Comparison of ENCODE assay signal across 8 cellular contexts in genomic region chr5:142748568-142749249, GRCh38. TPM values are rescaled to one million over a fixed set of nuclear protein-coding genes. Genes with fewer than 3 reads are reported as not detected.
DNase-seq lines count a peak whose midpoint lies in the region; ATAC-seq and TF ChIP-seq lines count a peak whose summit lies in the region.

No MANE protein-coding gene starts in this region.

- H3K4me3 Mint-ChIP-seq in IgD-negative memory B cell (peak overlapping the region in 1 of 4 donors; percentile 20), neural crest cell (no peak overlapping the region)

- DNase-seq in Caki2 (ENCODE audit: low read depth) (peak; percentile 37), choroid plexus epithelial cell (ENCODE audit: low read depth) (peak; percentile 16), neural crest cell (ENCODE audit: low read depth, low spot score) (no peak), GDM1 (lab: John Stamatoyannopoulos, UW) (no peak)
- peak; percentile 10 for DNase-seq in activated CD4-positive, CD25-positive, alpha-beta regulatory T cell treated with anti-CD3 and anti-CD28 coated beads, Interleukin-2, amount 50 U/mL, for 16 hours (ENCODE audit: low read depth, low spot score)

- H3K27ac Mint-ChIP-seq in IgD-negative memory B cell (peak overlapping the region in 2 of 3 donors; percentile 3 to 37), neural crest cell (ENCODE audit: unreplicated experiment) (no peak overlapping the region)

- no peak overlapping the region for H3K4me3 ChIP-seq in choroid plexus epithelial cell (ENCODE audit: low read depth, low read length)

- no peaks in the 10 kb centered on the region for H3K4me1 Mint-ChIP-seq in IgD-negative memory B cell
- H3K4me1 Mint-ChIP-seq in neural crest cell, result peaks cover 20% of the 10 kb centered on the region

- peaks cover 4% of the 10 kb centered on the region for H3K27me3 Mint-ChIP-seq in IgD-negative memory B cell
- H3K27me3 Mint-ChIP-seq in neural crest cell (ENCODE audit: low read depth), result no peaks in the 10 kb centered on the region

- no peaks in the 10 kb centered on the region for H3K9me3 Mint-ChIP-seq in IgD-negative memory B cell
- peaks cover 3% of the 10 kb centered on the region for H3K9me3 Mint-ChIP-seq in neural crest cell

- ATAC-seq in HG03135 (IDR thresholded peaks at IDR 0.05; ENCODE audit: unreplicated experiment) (no peak), GM18511 (IDR thresholded peaks at IDR 0.05; ENCODE audit: unreplicated experiment) (no peak)

- in situ Hi-C loops in Caki2 (cut with HindIII; ENCODE audit: low pct_unique_long_range_greater_than_20kb, low sequenced_read_pairs), result no loop called here

- peak; percentile 39 for TF ChIP-seq CTCF in choroid plexus epithelial cell (conservative IDR thresholded peaks at IDR 0.05; ENCODE audit: low read depth, low read length)
- peak; percentile 44 for TF ChIP-seq CTCF in neural crest cell (conservative IDR thresholded peaks at IDR 0.05)

- H3K36me3 Mint-ChIP-seq in IgD-negative memory B cell (no peaks in the 10 kb centered on the region), neural crest cell (ENCODE audit: low read depth) (no peaks in the 10 kb centered on the region)

RNA-seq across cellular contexts. Expression of gene ARHGAP26, which starts 21.5 kb away (rescaled TPM):
- 32.4 and 38.3 TPM in 2 replicates for total RNA-seq in Caki2 (2014; rRNA removed; shearing (Covaris generic); ENCODE audit: low replicate concordance)
- polyA plus RNA-seq in IgD-negative memory B cell, result 1.6 TPM
- 4.9 and 5.5 TPM in 2 replicates for total RNA-seq in neural crest cell

Comparison
In these comparisons a context has a peak if more than half of its experiments do, and no peak if none do; other contexts are left out.
1. DNase-seq: peak in Caki2 (single experiment), activated CD4-positive, CD25-positive, alpha-beta regulatory T cell treated with anti-CD3 and anti-CD28 coated beads, Interleukin-2, amount 50 U/mL, for 16 hours (single experiment) and choroid plexus epithelial cell (single experiment); none in neural crest cell (single experiment) and GDM1 (single experiment).